Comparison of ENCODE assay signal across 8 cellular contexts in genomic region chr1:19430121-19431068, GRCh38. TPM values are rescaled to one million over a fixed set of nuclear protein-coding genes. Genes with fewer than 3 reads are reported as not detected.
A peak's percentile ranks its signal among the peaks of the same experiment; 100 is the strongest.
DNase-seq lines count a peak whose midpoint lies in the region; ATAC-seq and TF ChIP-seq lines count a peak whose summit lies in the region.

No MANE protein-coding gene starts in this region.

- peak overlapping the region; percentile 58 for H3K27ac Mint-ChIP-seq in activated naive CD4-positive, alpha-beta T cell treated with anti-CD3 and anti-CD28 coated beads, Interleukin-2, amount 10 ng/mL, durations not matched to agents 7 days and 5 days
- H3K27ac Mint-ChIP-seq in brain, result peak overlapping the region in 4 of 5 experiments; percentile 7 to 92 (median 67)

- H3K27me3 Mint-ChIP-seq in activated naive CD4-positive, alpha-beta T cell treated with anti-CD3 and anti-CD28 coated beads, Interleukin-2, amount 10 ng/mL, durations not matched to agents 7 days and 5 days, result no peaks in the 10 kb centered on the region
- no peaks in the 10 kb centered on the region for H3K27me3 Mint-ChIP-seq in brain

- no peak for TF ChIP-seq RAD21 in liver (IDR thresholded peaks at IDR 0.05)

- no peak for TF ChIP-seq CTCF in brain (conservative IDR thresholded peaks at IDR 0.05)
- no peak for TF ChIP-seq CTCF in liver (IDR thresholded peaks at IDR 0.05; ENCODE audit: low read depth, low read length, missing input control)
- TF ChIP-seq CTCF in uterus (IDR thresholded peaks at IDR 0.05), result no peak
- no peak for TF ChIP-seq CTCF in spleen (IDR thresholded peaks at IDR 0.05 in 8 of 11, conservative IDR thresholded peaks at IDR 0.05 in 3 of 11)

- no peak for TF ChIP-seq POLR2A in uterus (IDR thresholded peaks at IDR 0.05)
- no peak for TF ChIP-seq POLR2A in spleen (IDR thresholded peaks at IDR 0.05)

- CTCF ChIA-PET in activated naive CD4-positive, alpha-beta T cell treated with anti-CD3 and anti-CD28 coated beads, Interleukin-2, amount 10 ng/mL, durations not matched to agents 7 days and 5 days (lab: Charles Lee), result interaction anchor here (0.6 kb wide), 1 partner anchor 42 kb away, joined by 4 read pairs; no protein-coding TSS in a partner anchor

- H3K4me3 ChIP-seq in liver (ENCODE audit: low read depth in 1 of 3, low read length in 3 of 3), result no peak overlapping the region
- H3K4me3 ChIP-seq in uterus, result no peak overlapping the region
- no peak overlapping the region for H3K4me3 ChIP-seq in spleen

- H3K9me3 ChIP-seq in liver (ENCODE audit: control insufficient read depth in 4 of 4, low read length in 3 of 4), result no peaks in the 10 kb centered on the region
- H3K9me3 ChIP-seq in uterus, result no peaks in the 10 kb centered on the region
- H3K9me3 ChIP-seq in spleen, result no peaks in the 10 kb centered on the region

- no peak overlapping the region for H3K9ac ChIP-seq in liver (ENCODE audit: low read depth in 1 of 2, low read length in 2 of 2)

- intact Hi-C loops in uterus (cut with DNase I; ENCODE audit: low total_unique reads) (no loop called here), spleen (cut with DNase I; ENCODE audit: low total_unique reads) (no loop called here)

- DNase-seq in activated naive CD4-positive, alpha-beta T cell treated with anti-CD3 and anti-CD28 coated beads, Interleukin-2, amount 10 ng/mL, durations not matched to agents 7 days and 5 days, result no peak
- DNase-seq in activated naive CD4-positive, alpha-beta T cell (lab: John Stamatoyannopoulos, UW), result no peak
- DNase-seq in uterus (no peak), spleen (no peak)
- DNase-seq in effector CD4-positive, alpha-beta T cell, result no peak

- no peaks in the 10 kb centered on the region for H3K9me3 Mint-ChIP-seq in activated naive CD4-positive, alpha-beta T cell treated with anti-CD3 and anti-CD28 coated beads, Interleukin-2, amount 10 ng/mL, durations not matched to agents 7 days and 5 days
- no peaks in the 10 kb centered on the region for H3K9me3 Mint-ChIP-seq in brain

- H3K27me3 ChIP-seq in liver (ENCODE audit: control insufficient read depth in 4 of 4, insufficient read depth in 4 of 4, low read length in 3 of 4) (no peaks in the 10 kb centered on the region), uterus (no peaks in the 10 kb centered on the region), spleen (replicated peaks in 1 of 7) (no peaks in the 10 kb centered on the region)

- H3K36me3 ChIP-seq in liver (ENCODE audit: control insufficient read depth in 4 of 4, insufficient read depth in 3 of 4, low read depth in 1 of 4, low read length in 3 of 4) (no peaks in the 10 kb centered on the region), uterus (no peaks in the 10 kb centered on the region), spleen (peaks cover 0 to 35% (median 0%) of the 10 kb centered on the region in 6 donors)

- H3K27ac ChIP-seq in liver (ENCODE audit: low read depth in 1 of 2, low read length in 2 of 2) (peak overlapping the region; percentile 22 to 57), uterus (peak overlapping the region; percentile 46 to 88), spleen (peak overlapping the region in 2 of 8 donors; percentile 20 to 41)

- no peak for ATAC-seq in HG03175 (IDR thresholded peaks at IDR 0.05; ENCODE audit: unreplicated experiment)

- peaks cover 33% of the 10 kb centered on the region for H3K36me3 Mint-ChIP-seq in activated naive CD4-positive, alpha-beta T cell treated with anti-CD3 and anti-CD28 coated beads, Interleukin-2, amount 10 ng/mL, durations not matched to agents 7 days and 5 days
- H3K36me3 Mint-ChIP-seq in brain, result peaks cover 6% of the 10 kb centered on the region

- no peak overlapping the region for H3K4me3 Mint-ChIP-seq in activated naive CD4-positive, alpha-beta T cell treated with anti-CD3 and anti-CD28 coated beads, Interleukin-2, amount 10 ng/mL, durations not matched to agents 7 days and 5 days
- H3K4me3 Mint-ChIP-seq in brain, result peak overlapping the region in 2 of 5 experiments; percentile 3 to 39

- H3K4me1 Mint-ChIP-seq in activated naive CD4-positive, alpha-beta T cell treated with anti-CD3 and anti-CD28 coated beads, Interleukin-2, amount 10 ng/mL, durations not matched to agents 7 days and 5 days, result peaks cover 59% of the 10 kb centered on the region
- H3K4me1 Mint-ChIP-seq in brain, result peaks cover 79% of the 10 kb centered on the region

- 73% methylated on average over 16 of the region's 16 CpGs for WGBS in liver
- WGBS in spleen, 5 donors, result 71 to 82% (median 77%) methylated on average over 16 of the region's 16 CpGs

- H3K4me1 ChIP-seq in liver (ENCODE audit: control insufficient read depth in 4 of 4, insufficient read depth in 4 of 4, low read length in 3 of 4) (peaks cover 14 to 48% (median 40%) of the 10 kb centered on the region in 4 donors), uterus (peaks cover 35 to 43% of the 10 kb centered on the region in 2 donors), spleen (peaks cover 39 to 100% (median 77%) of the 10 kb centered on the region in 6 donors)

TF ChIP-seq in liver, 16 proteins besides CTCF, POLR2A, EP300 and RAD21:
- TF ChIP-seq TAF1 (conservative IDR thresholded peaks at IDR 0.05) (no peak), GABPA (IDR thresholded peaks at IDR 0.05 in 1 of 2, conservative IDR thresholded peaks at IDR 0.05 in 1 of 2) (no peak), NR2F2 (IDR thresholded peaks at IDR 0.05) (no peak), ATF3 (IDR thresholded peaks at IDR 0.05) (no peak), HNF4G (IDR thresholded peaks at IDR 0.05) (no peak), ZBTB33 (IDR thresholded peaks at IDR 0.05) (no peak), SP1 (IDR thresholded peaks at IDR 0.05) (no peak), JUND (IDR thresholded peaks at IDR 0.05) (peak; percentile 86 to 91), HNF4A (conservative IDR thresholded peaks at IDR 0.05) (peak in 1 of 2 donors; percentile 24), REST (IDR thresholded peaks at IDR 0.05) (no peak), RXRA (IDR thresholded peaks at IDR 0.05) (peak in 1 of 2 donors; percentile 46), MAX (IDR thresholded peaks at IDR 0.05) (no peak), FOXA2 (IDR thresholded peaks at IDR 0.05) (no peak), FOXA1 (IDR thresholded peaks at IDR 0.05) (no peak), YY1 (IDR thresholded peaks at IDR 0.05) (no peak), EGR1 (IDR thresholded peaks at IDR 0.05; ENCODE audit: low read depth in 2 of 2) (no peak)

RNA-seq across cellular contexts. Expression of gene CAPZB, which starts 54.9 kb away (rescaled TPM):
- polyA plus RNA-seq in brain (ENCODE audit: insufficient read depth, low read depth, low replicate concordance) (495 TPM), liver (10 to 100 TPM; 59.0 to 98.9 TPM), spleen (100 to 1,000 TPM; 221 to 281 (median 274) TPM)
- total RNA-seq in liver (10 to 100 TPM; 38.3 to 43.2 TPM), uterus (100 to 1,000 TPM in 3 of 4 donors, 10 to 100 TPM in 1; 94.4 to 281 (median 141) TPM), spleen (100 to 1,000 TPM; 139 to 386 (median 302) TPM)
